In genomic region chr19:5129691-5130090, GRCh38 we compare ENCODE assay signal across 1 cellular context.
TF ChIP-seq lines count a peak whose summit lies in the region.

No MANE protein-coding gene starts in this region.

TF ChIP-seq in GM12878, 131 proteins besides CTCF, POLR2A, EP300 and RAD21:
- TF ChIP-seq E2F8 (IDR thresholded peaks at IDR 0.05; ENCODE audit: low read depth, partially characterized antibody) (no peak), ZNF622 (IDR thresholded peaks at IDR 0.05) (no peak), FOXK2 (IDR thresholded peaks at IDR 0.05) (no peak), ZSCAN29 (IDR thresholded peaks at IDR 0.05) (no peak)
